ENCODE assay signal across 20 cellular contexts in genomic region chr16:77724174-77724573, GRCh38. TPM values are rescaled to one million over a fixed set of nuclear protein-coding genes. Genes with fewer than 3 reads are reported as not detected.
DNase-seq lines count a peak whose midpoint lies in the region; ATAC-seq and TF ChIP-seq lines count a peak whose summit lies in the region.
"Had no signal": no experiment of that assay in that cellular context is flagged by ENCODE, and none has a peak within 500 bp of the region (broad histone marks: within the 10 kb centered on the region; RNA-seq: fewer than 3 reads in every experiment).

No MANE protein-coding gene starts in this region.

- H3K9ac ChIP-seq in liver (ENCODE audit: low read depth in 1 of 2, low read length in 2 of 2): no peak overlapping the region
- H3K9ac ChIP-seq: neural progenitor cell had no signal

- no peak for ATAC-seq in stimulated activated naive CD8-positive, alpha-beta T cell treated with anti-CD3 and anti-CD28 coated beads, Interleukin-15, amount 100 ng/mL, for 72 hours
- no peak for ATAC-seq in stimulated activated naive CD8-positive, alpha-beta T cell treated with anti-CD3 and anti-CD28 coated beads, Interleukin-15, Interleukin-2, amounts not matched to agents 100 U/mL and 50 U/mL, for 24 hours
- ATAC-seq in T-cell (replicated peaks in 1 of 4): no peak
- ATAC-seq: psoas muscle had no signal

- no peaks in the 10 kb centered on the region for H3K9me3 ChIP-seq in liver (ENCODE audit: control insufficient read depth in 4 of 4, low read length in 3 of 4)
- no peaks in the 10 kb centered on the region for H3K9me3 ChIP-seq in MG63
- H3K9me3 ChIP-seq: ascending aorta, HAP-1, psoas muscle, tibial nerve had no signal

- peak in 1 of 2 donors; percentile 8 for TF ChIP-seq RAD21 in liver (IDR thresholded peaks at IDR 0.05)

- H3K9me3 Mint-ChIP-seq in stimulated activated naive CD8-positive, alpha-beta T cell treated with anti-CD3 and anti-CD28 coated beads, Interleukin-15, amount 100 ng/mL, for 72 hours: peaks cover 0 to 11% of the 10 kb centered on the region in 2 donors
- H3K9me3 Mint-ChIP-seq in T-cell (peaks cover 0 to 7% (median 0%) of the 10 kb centered on the region in 3 donors), type B pancreatic cell (no peaks in the 10 kb centered on the region)
- H3K9me3 Mint-ChIP-seq: neural progenitor cell had no signal

- H3K27me3 ChIP-seq in liver (ENCODE audit: control insufficient read depth in 4 of 4, insufficient read depth in 4 of 4, low read length in 3 of 4): no peaks in the 10 kb centered on the region
- H3K27me3 ChIP-seq in MG63: no peaks in the 10 kb centered on the region
- H3K27me3 ChIP-seq: ascending aorta, neural progenitor cell, tibial nerve had no signal

- DNase-seq in stimulated activated naive CD8-positive, alpha-beta T cell treated with anti-CD3 and anti-CD28 coated beads, Interleukin-15, amount 100 ng/mL, for 72 hours: no peak
- no peak for DNase-seq in stimulated activated naive CD8-positive, alpha-beta T cell treated with anti-CD3 and anti-CD28 coated beads, Interleukin-15, Interleukin-2, amounts not matched to agents 100 U/mL and 50 U/mL, for 24 hours
- DNase-seq in T-cell: no peak
- DNase-seq in type B pancreatic cell (ENCODE audit: extremely low spot score, unreplicated experiment): no peak
- no peak for DNase-seq in NCI-H2081 (lab: John Stamatoyannopoulos, UW)
- DNase-seq in NCI-H748 treated with DMSO at 0.1 percent for 48 hours (lab: John Stamatoyannopoulos, UW): no peak
- DNase-seq in MG63: no peak
- DNase-seq: activated CD4-positive, alpha-beta T cell treated with anti-CD3 and anti-CD28 coated beads, Interleukin-2, amount 10 ng/mL, durations not matched to agents 24 days and 14 days; activated gamma-delta T cell treated with Interleukin-2 at 50 U/mL for 16 hours; mesendoderm; NCI-H1417; NCI-H510A treated with DMSO at 0.1 percent for 48 hours; psoas muscle; stimulated activated CD4-positive, alpha-beta T cell treated with anti-CD3 and anti-CD28 coated beads, Interleukin-1b, Interleukin-23, amount 100 ng/mL, for 48 hours; stimulated activated naive CD4-positive, alpha-beta T cell had no signal

- H3K36me3 Mint-ChIP-seq in T-cell (peaks cover 14% of the 10 kb centered on the region), type B pancreatic cell (no peaks in the 10 kb centered on the region)

- no peaks in the 10 kb centered on the region for H3K27me3 Mint-ChIP-seq in stimulated activated naive CD8-positive, alpha-beta T cell treated with anti-CD3 and anti-CD28 coated beads, Interleukin-15, amount 100 ng/mL, for 72 hours
- H3K27me3 Mint-ChIP-seq in T-cell (no peaks in the 10 kb centered on the region), type B pancreatic cell (no peaks in the 10 kb centered on the region)
- H3K27me3 Mint-ChIP-seq: activated CD4-positive, alpha-beta T cell treated with anti-CD3 and anti-CD28 coated beads, Interleukin-2, amount 10 ng/mL, durations not matched to agents 24 days and 14 days had no signal

- TF ChIP-seq CTCF in liver (IDR thresholded peaks at IDR 0.05; ENCODE audit: low read depth, low read length, missing input control): no peak
- TF ChIP-seq CTCF in type B pancreatic cell (conservative IDR thresholded peaks at IDR 0.05): no peak

- H3K4me3 Mint-ChIP-seq in stimulated activated naive CD8-positive, alpha-beta T cell treated with anti-CD3 and anti-CD28 coated beads, Interleukin-15, amount 100 ng/mL, for 72 hours: peak overlapping the region; percentile 8 to 37
- H3K4me3 Mint-ChIP-seq in T-cell: peak overlapping the region; percentile 21 to 42 (median 33)
- peak overlapping the region; percentile 57 for H3K4me3 Mint-ChIP-seq in type B pancreatic cell
- H3K4me3 Mint-ChIP-seq: activated CD4-positive, alpha-beta T cell treated with anti-CD3 and anti-CD28 coated beads, Interleukin-2, amount 10 ng/mL, durations not matched to agents 24 days and 14 days; neural progenitor cell had no signal

- H3K4me3 ChIP-seq in liver (ENCODE audit: low read depth in 1 of 3, low read length in 3 of 3) (peak overlapping the region in 1 of 3 donors; percentile 75), MG63 (no peak overlapping the region)
- H3K4me3 ChIP-seq: HAP-1, neural progenitor cell, psoas muscle, tibial nerve had no signal

- H3K27ac Mint-ChIP-seq in stimulated activated naive CD8-positive, alpha-beta T cell treated with anti-CD3 and anti-CD28 coated beads, Interleukin-15, amount 100 ng/mL, for 72 hours: no peak overlapping the region
- H3K27ac Mint-ChIP-seq in T-cell (peak overlapping the region in 1 of 2 donors; percentile 6), type B pancreatic cell (no peak overlapping the region)
- H3K27ac Mint-ChIP-seq: activated CD4-positive, alpha-beta T cell treated with anti-CD3 and anti-CD28 coated beads, Interleukin-2, amount 10 ng/mL, durations not matched to agents 24 days and 14 days; neural progenitor cell had no signal

- peaks cover 2 to 20% (median 10%) of the 10 kb centered on the region in 4 donors for H3K36me3 ChIP-seq in liver (ENCODE audit: control insufficient read depth in 4 of 4, insufficient read depth in 3 of 4, low read depth in 1 of 4, low read length in 3 of 4)
- H3K36me3 ChIP-seq in MG63: no peaks in the 10 kb centered on the region
- H3K36me3 ChIP-seq: ascending aorta, HAP-1, neural progenitor cell had no signal

- POLR2A ChIA-PET in T-cell (lab: Charles Lee): no interaction called here

- H3K4me1 Mint-ChIP-seq in stimulated activated naive CD8-positive, alpha-beta T cell treated with anti-CD3 and anti-CD28 coated beads, Interleukin-15, amount 100 ng/mL, for 72 hours: peaks cover 15% of the 10 kb centered on the region
- peaks cover 14 to 20% (median 17%) of the 10 kb centered on the region in 3 donors for H3K4me1 Mint-ChIP-seq in T-cell
- H3K4me1 Mint-ChIP-seq in type B pancreatic cell (ENCODE audit: unreplicated experiment): peaks cover 11% of the 10 kb centered on the region

- 81% methylated on average over 7 of the region's 7 CpGs for WGBS in liver

- H3K27ac ChIP-seq in liver (ENCODE audit: low read depth in 1 of 2, low read length in 2 of 2): peak overlapping the region; percentile 96
- H3K27ac ChIP-seq: neural progenitor cell, psoas muscle had no signal

- peaks cover 4 to 19% (median 10%) of the 10 kb centered on the region in 4 donors for H3K4me1 ChIP-seq in liver (ENCODE audit: control insufficient read depth in 4 of 4, insufficient read depth in 4 of 4, low read length in 3 of 4)
- H3K4me1 ChIP-seq: ascending aorta, HAP-1, neural progenitor cell had no signal

- CTCF ChIA-PET in T-cell (lab: Charles Lee): no interaction called here

TF ChIP-seq in liver, 16 proteins besides CTCF, POLR2A, EP300 and RAD21:
- TF ChIP-seq HNF4A (conservative IDR thresholded peaks at IDR 0.05) (peak; percentile 66 to 70), ZBTB33 (IDR thresholded peaks at IDR 0.05) (no peak), YY1 (IDR thresholded peaks at IDR 0.05) (no peak), SP1 (IDR thresholded peaks at IDR 0.05) (peak; percentile 43), RXRA (IDR thresholded peaks at IDR 0.05) (peak; percentile 42 to 70)
- TF ChIP-seq, protein P1, sequence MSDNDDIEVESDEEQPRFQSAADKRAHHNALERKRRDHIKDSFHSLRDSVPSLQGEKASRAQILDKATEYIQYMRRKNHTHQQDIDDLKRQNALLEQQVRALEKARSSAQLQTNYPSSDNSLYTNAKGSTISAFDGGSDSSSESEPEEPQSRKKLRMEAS (IDR thresholded peaks at IDR 0.05): no peak

RNA-seq across cellular contexts. Expression of gene NUDT7, which starts 1.9 kb away (rescaled TPM):
- 1 to 10 TPM; 2.7 to 9.1 (median 4.7) TPM for total RNA-seq in T-cell
- total RNA-seq in liver: 10 to 100 TPM; 15.4 to 25.1 TPM
- polyA plus RNA-seq in liver: 10 to 100 TPM; 25.6 to 30.2 TPM
- 4.8 and 6.2 TPM in 2 replicates for total RNA-seq in type B pancreatic cell (ENCODE audit: low replicate concordance)
- 3.0 TPM in 1 of 2 replicates, not detected in the other for total RNA-seq in MG63 (2014; rRNA removed; shearing (Covaris generic); ENCODE audit: low replicate concordance)
- total RNA-seq: ascending aorta had no signal
